In genomic region chr2:228657807-228658402, GRCh38 we compare ENCODE assay signal across 8 cellular contexts.
DNase-seq lines count a peak whose midpoint lies in the region; ATAC-seq, FAIRE-seq and TF ChIP-seq lines count a peak whose summit lies in the region.

No MANE protein-coding gene starts in this region.

- intact Hi-C loops in colonic mucosa (cut with DNase I), result loop anchor here (5.0 kb wide), 4 partner anchors 256 to 766 kb away; no protein-coding TSS in a partner anchor
- intact Hi-C loops in activated CD4-positive, alpha-beta T cell treated with anti-CD3 and anti-CD28 coated beads, Interleukin-2, amount 10 ng/mL, durations not matched to agents 24 days and 14 days (cut with micrococcal nuclease), result no loop called here

- H3K4me2 ChIP-seq in A549 (peak overlapping the region; percentile 61), neural cell (ENCODE audit: low read length) (no peak overlapping the region)

- WGBS in A549 (ENCODE audit: missing lambda C conversion rate), result 3% methylated on average over 6 of the region's 6 CpGs

- H2AFZ ChIP-seq in neural cell (ENCODE audit: low read depth, low read length), result no peak overlapping the region

- H4K20me1 ChIP-seq in neural cell (ENCODE audit: insufficient read depth), result no peaks in the 10 kb centered on the region

- CTCF ChIA-PET in A549 (lab: Yijun Ruan, JAX), result interaction anchor here (0.6 to 3.7 kb wide), 12 partner anchors 9 to 1418 kb away, joined by 3 to 34 read pairs (median 5); no protein-coding TSS in a partner anchor

- no peaks in the 10 kb centered on the region for H3K27me3 ChIP-seq in colonic mucosa
- H3K27me3 ChIP-seq in neural cell (ENCODE audit: insufficient read depth, low read depth, low read length), result no peaks in the 10 kb centered on the region

- no peaks in the 10 kb centered on the region for H3K4me1 ChIP-seq in A549
- H3K4me1 ChIP-seq in colonic mucosa, result no peaks in the 10 kb centered on the region

- TF ChIP-seq RAD21 in A549 (conservative IDR thresholded peaks at IDR 0.05 in 1 of 2, IDR thresholded peaks at IDR 0.05 in 1 of 2) (peak; percentile 80 to 88), neural cell (conservative IDR thresholded peaks at IDR 0.05) (peak; percentile 97)

- no peak for TF ChIP-seq EP300 in A549 (IDR thresholded peaks at IDR 0.05)
- TF ChIP-seq EP300 in neural cell (conservative IDR thresholded peaks at IDR 0.05; ENCODE audit: poor library complexity, severe bottlenecking), result no peak

- H3K9me3 Mint-ChIP-seq in activated CD4-positive, alpha-beta T cell treated with anti-CD3 and anti-CD28 coated beads, Interleukin-2, amount 10 ng/mL, durations not matched to agents 24 days and 14 days, result no peaks in the 10 kb centered on the region

- H3K79me2 ChIP-seq in neural cell (replicated peaks; ENCODE audit: insufficient read depth, low read length), result no peaks in the 10 kb centered on the region

- H3K27ac Mint-ChIP-seq in activated CD4-positive, alpha-beta T cell treated with anti-CD3 and anti-CD28 coated beads, Interleukin-2, amount 10 ng/mL, durations not matched to agents 24 days and 14 days, result no peak overlapping the region

- no peaks in the 10 kb centered on the region for H3F3A ChIP-seq in neural cell (ENCODE audit: insufficient read depth, low read length, poor library complexity, severe bottlenecking)

- FAIRE-seq in A549 (lab: Jason Lieb, UNC), result no peak

- DNase-seq in A549 (ENCODE audit: low read depth in 1 of 2, low spot score in 1 of 2), result peak; percentile 8 to 48
- DNase-seq in NCI-H460 (ENCODE audit: extremely low read depth, low read depth), result peak; percentile 65
- DNase-seq in colonic mucosa, result no peak
- DNase-seq in activated CD4-positive, alpha-beta T cell treated with anti-CD3 and anti-CD28 coated beads, Interleukin-2, amount 10 ng/mL, durations not matched to agents 24 days and 14 days, result no peak
- DNase-seq in activated gamma-delta T cell (lab: John Stamatoyannopoulos, UW), result no peak

- POLR2A ChIA-PET in A549 (lab: Yijun Ruan, JAX), result interaction anchor here (1.2 kb wide), 1 partner anchor 767 kb away, joined by 3 read pairs; no protein-coding TSS in a partner anchor

- H3K9me2 ChIP-seq in neural cell (ENCODE audit: insufficient read depth, low read length), result no peaks in the 10 kb centered on the region

- no peaks in the 10 kb centered on the region for H3K36me3 Mint-ChIP-seq in activated CD4-positive, alpha-beta T cell treated with anti-CD3 and anti-CD28 coated beads, Interleukin-2, amount 10 ng/mL, durations not matched to agents 24 days and 14 days (ENCODE audit: low read depth)

- peak; percentile 77 for TF ChIP-seq CTCF in A549 (IDR thresholded peaks at IDR 0.05)
- TF ChIP-seq CTCF in colonic mucosa (IDR thresholded peaks at IDR 0.05), result peak; percentile 41
- peak; percentile 88 for TF ChIP-seq CTCF in neural cell (IDR thresholded peaks at IDR 0.05; ENCODE audit: poor library complexity, severe bottlenecking)

- no peaks in the 10 kb centered on the region for H3K27me3 Mint-ChIP-seq in activated CD4-positive, alpha-beta T cell treated with anti-CD3 and anti-CD28 coated beads, Interleukin-2, amount 10 ng/mL, durations not matched to agents 24 days and 14 days

- no peak overlapping the region for H3K9ac ChIP-seq in colonic mucosa (ENCODE audit: low read depth in 2 of 2, low read length in 2 of 2)
- no peak overlapping the region for H3K9ac ChIP-seq in neural cell (ENCODE audit: low read length)

- H3K27ac ChIP-seq in A549 (no peak overlapping the region; a peak in 1 of 6 replicates), colonic mucosa (no peak overlapping the region), neural cell (ENCODE audit: low read length) (no peak overlapping the region)

- H3K36me3 ChIP-seq in colonic mucosa (no peaks in the 10 kb centered on the region), neural cell (ENCODE audit: insufficient read depth, low read length) (no peaks in the 10 kb centered on the region)

- H3K4me1 Mint-ChIP-seq in activated CD4-positive, alpha-beta T cell treated with anti-CD3 and anti-CD28 coated beads, Interleukin-2, amount 10 ng/mL, durations not matched to agents 24 days and 14 days, result no peaks in the 10 kb centered on the region

- H3K9me3 ChIP-seq in A549 (no peaks in the 10 kb centered on the region), colonic mucosa (no peaks in the 10 kb centered on the region), neural cell (ENCODE audit: low read length) (no peaks in the 10 kb centered on the region)

- peak; percentile 80 to 81; a peak in 5 of 6 replicates for ATAC-seq in A549
- ATAC-seq in GM18870 (IDR thresholded peaks at IDR 0.05; ENCODE audit: unreplicated experiment), result peak; percentile 52
- no peak for ATAC-seq in HG02938 (IDR thresholded peaks at IDR 0.05; ENCODE audit: unreplicated experiment)

- no peak overlapping the region for H3K4me3 Mint-ChIP-seq in activated CD4-positive, alpha-beta T cell treated with anti-CD3 and anti-CD28 coated beads, Interleukin-2, amount 10 ng/mL, durations not matched to agents 24 days and 14 days

- H3K4me3 ChIP-seq in A549 (no peak overlapping the region), colonic mucosa (no peak overlapping the region), neural cell (ENCODE audit: low read length) (no peak overlapping the region)

- no peak for TF ChIP-seq POLR2A in A549 (IDR thresholded peaks at IDR 0.05; ENCODE audit: low read length)

TF ChIP-seq in A549, 52 proteins besides CTCF, POLR2A, EP300 and RAD21:
- TF ChIP-seq NFE2L2 (conservative IDR thresholded peaks at IDR 0.05; ENCODE audit: low read length) (no peak), SMC3 (IDR thresholded peaks at IDR 0.05) (peak; percentile 78)

TF ChIP-seq in neural cell, 6 proteins besides CTCF, POLR2A, EP300 and RAD21:
- TF ChIP-seq SMC3 (conservative IDR thresholded peaks at IDR 0.05; ENCODE audit: poor library complexity) (peak; percentile 98), TAF1 (IDR thresholded peaks at IDR 0.05; ENCODE audit: low read depth) (no peak)

Comparison
In these comparisons a context has a peak if more than half of its experiments do, and no peak if none do; other contexts are left out.
1. DNase-seq: peak in A549 (2 of 2) and NCI-H460 (single experiment); none in colonic mucosa (single experiment), activated CD4-positive, alpha-beta T cell treated with anti-CD3 and anti-CD28 coated beads, Interleukin-2, amount 10 ng/mL, durations not matched to agents 24 days and 14 days (single experiment) and activated gamma-delta T cell (single experiment).
2. Peak in every context shown above with its lines, with median percentiles within 50 percentile points of each other: CTCF ChIP-seq.